In genomic region chr1:145957443-145958319, GRCh38 we compare ENCODE assay signal across 8 cellular contexts. TPM values are rescaled to one million over a fixed set of nuclear protein-coding genes. Genes with fewer than 3 reads are reported as not detected.
DNase-seq lines count a peak whose midpoint lies in the region; ATAC-seq lines count a peak whose summit lies in the region.

TSS of gene LIX1L (minus strand) at chr1:145958017. CDS start at chr1:145957927, 90 bp downstream.

- H3K27ac Mint-ChIP-seq in CD8-positive, alpha-beta memory T cell, result peak within 1 kb of the TSS; percentile 91 to 98 (median 97)

- peaks cover 0 to 28% (median 0%) of the 10 kb centered on the region in 3 donors for H3K36me3 Mint-ChIP-seq in CD8-positive, alpha-beta memory T cell

- peaks cover 0 to 3% of the 10 kb centered on the region in 2 donors for H3K27me3 Mint-ChIP-seq in CD8-positive, alpha-beta memory T cell

- H3K27ac ChIP-seq in CD8-positive, alpha-beta memory T cell (ENCODE audit: low read depth, low read length), result peak within 1 kb of the TSS; percentile 76
- H3K27ac ChIP-seq in effector memory CD4-positive, alpha-beta T cell (ENCODE audit: insufficient read depth, low read length, poor library complexity, severe bottlenecking), result peak within 1 kb of the TSS; percentile 92

- H3K9me3 Mint-ChIP-seq in CD8-positive, alpha-beta memory T cell, result no peaks in the 10 kb centered on the region

- ATAC-seq in GM19468 (IDR thresholded peaks at IDR 0.05; ENCODE audit: extremely low read depth, unreplicated experiment), result peak; percentile 60

- no peaks in the 10 kb centered on the region for H3K9me3 ChIP-seq in CD8-positive, alpha-beta memory T cell (ENCODE audit: low read length)
- no peaks in the 10 kb centered on the region for H3K9me3 ChIP-seq in effector memory CD4-positive, alpha-beta T cell (ENCODE audit: control insufficient read depth, low read length)

- peaks cover 68 to 74% (median 74%) of the 10 kb centered on the region in 3 donors for H3K4me1 Mint-ChIP-seq in CD8-positive, alpha-beta memory T cell

- peaks cover 64% of the 10 kb centered on the region for H3K4me1 ChIP-seq in CD8-positive, alpha-beta memory T cell (ENCODE audit: insufficient read depth, low read length)
- H3K4me1 ChIP-seq in effector memory CD4-positive, alpha-beta T cell (ENCODE audit: control insufficient read depth, insufficient read depth, low read length, poor library complexity, severe bottlenecking), result peaks cover 31% of the 10 kb centered on the region

- peak; percentile 92 to 96 (median 93) for DNase-seq in CD8-positive, alpha-beta memory T cell
- DNase-seq in HS-5 (ENCODE audit: low read depth) (peak; percentile 94), lung microvascular endothelial cell (ENCODE audit: low read depth in 2 of 2) (peak; percentile 96 to 97)
- peak; percentile 95 for DNase-seq in NK-92 treated with Interleukin-12 subunit alpha and Interleukin-12 subunit beta, amount 100 ng/mL, for 24 hours (lab: John Stamatoyannopoulos, UW)
- peak; percentile 96 for DNase-seq in activated CD8-positive, alpha-beta memory T cell treated with anti-CD3 and anti-CD28 coated beads for 24 hours
- DNase-seq in effector memory CD4-positive, alpha-beta T cell, result peak; percentile 87 to 93 (median 93)
- peak; percentile 91 to 96 (median 94) for DNase-seq in stimulated activated CD4-positive, alpha-beta T cell treated with anti-CD3 and anti-CD28 coated beads, TNF-alpha, amount 100 ng/mL, for 48 hours (ENCODE audit: low read depth in 3 of 3)

- POLR2A ChIA-PET in CD8-positive, alpha-beta memory T cell (lab: Charles Lee), result interaction anchor here (0.6 to 7.1 kb wide), 17 partner anchors 9 to 134 kb away, joined by 3 to 87 read pairs (median 5); partner anchors contain the start of genes PEX11B, PIAS3, POLR3C and RBM8A

- H3K4me3 ChIP-seq in CD8-positive, alpha-beta memory T cell (ENCODE audit: low read length), result peak within 1 kb of the TSS; percentile 94
- peak within 1 kb of the TSS; percentile 79 for H3K4me3 ChIP-seq in effector memory CD4-positive, alpha-beta T cell (ENCODE audit: insufficient read depth, low read depth, low read length, poor library complexity, severe bottlenecking)

- no peaks in the 10 kb centered on the region for H3K36me3 ChIP-seq in CD8-positive, alpha-beta memory T cell (ENCODE audit: insufficient read depth, low read length)
- no peaks in the 10 kb centered on the region for H3K36me3 ChIP-seq in effector memory CD4-positive, alpha-beta T cell (ENCODE audit: control insufficient read depth, insufficient read depth, low read length)

- H3K4me3 Mint-ChIP-seq in CD8-positive, alpha-beta memory T cell, result peak within 1 kb of the TSS; percentile 83 to 98 (median 92)

- H3K27me3 ChIP-seq in CD8-positive, alpha-beta memory T cell (ENCODE audit: insufficient read depth, low read length, poor library complexity, severe bottlenecking), result no peaks in the 10 kb centered on the region
- no peaks in the 10 kb centered on the region for H3K27me3 ChIP-seq in effector memory CD4-positive, alpha-beta T cell (replicated peaks; ENCODE audit: control insufficient read depth, insufficient read depth, low read length, poor library complexity, severe bottlenecking)

- CTCF ChIA-PET in CD8-positive, alpha-beta memory T cell (lab: Charles Lee), result interaction anchor here (0.6 to 3.1 kb wide), 18 partner anchors 8 to 112 kb away, joined by 3 to 26 read pairs (median 4); partner anchors contain the start of genes ANKRD35, NUDT17, RBM8A and TXNIP

RNA-seq across cellular contexts. Expression of gene LIX1L, which starts in this region (rescaled TPM):
- 10 to 100 TPM; 41.8 to 42.6 TPM for total RNA-seq in CD8-positive, alpha-beta memory T cell
- 33.5 TPM for polyA plus RNA-seq in CD8-positive, alpha-beta memory T cell
- 18.1 and 21.8 TPM in 2 replicates for total RNA-seq in lung microvascular endothelial cell

Comparison
In these comparisons a context has a peak if more than half of its experiments do, and no peak if none do; other contexts are left out.
1. Peak in every context shown above with its lines: DNase-seq, ATAC-seq, H3K4me3 ChIP-seq and H3K27ac ChIP-seq.